10 cellular contexts compared by ENCODE assay signal in genomic region chrX:97616883-97617510, GRCh38.
DNase-seq lines count a peak whose midpoint lies in the region; ATAC-seq and TF ChIP-seq lines count a peak whose summit lies in the region.
"Had no signal": no experiment of that assay in that cellular context is flagged by ENCODE, and none has a peak within 500 bp of the region (broad histone marks: within the 10 kb centered on the region; RNA-seq: fewer than 3 reads in every experiment).

No MANE protein-coding gene starts in this region.

- H2BK12ac ChIP-seq in H9 (ENCODE audit: insufficient read length, low read depth, low read length) = no peak overlapping the region

- no peak overlapping the region for H3K4me3 ChIP-seq in CD4-positive, alpha-beta memory T cell (ENCODE audit: low read length in 2 of 2)
- H3K4me3 ChIP-seq: body of pancreas had no signal

- H3K23me2 ChIP-seq in H9 (ENCODE audit: insufficient read length, low read depth, low read length, poor library complexity, severe bottlenecking) = no peaks in the 10 kb centered on the region

- H3K9ac ChIP-seq in H9 (ENCODE audit: extremely low read depth, insufficient read length, low read length) = no peak overlapping the region

- H4K5ac ChIP-seq in H9 (ENCODE audit: insufficient read length, low read depth, low read length) = no peak overlapping the region

- no peak overlapping the region for H3K14ac ChIP-seq in H9 (ENCODE audit: insufficient read depth, low read length)

- ATAC-seq in GM19467 (IDR thresholded peaks at IDR 0.05; ENCODE audit: unreplicated experiment) (peak; percentile 80), HG03460 (IDR thresholded peaks at IDR 0.05; ENCODE audit: unreplicated experiment) (peak; percentile 95)
- ATAC-seq: body of pancreas had no signal

- H3K56ac ChIP-seq in H9 (ENCODE audit: insufficient read length, low read depth, low read length) = no peak overlapping the region

- H3K79me1 ChIP-seq in H9 (ENCODE audit: insufficient read depth, low read depth, low read length, poor library complexity, severe bottlenecking) = no peaks in the 10 kb centered on the region

- no peak overlapping the region for H2BK20ac ChIP-seq in H9 (ENCODE audit: low read depth, low read length, poor library complexity, severe bottlenecking)

- H3T11ph ChIP-seq in H9 (ENCODE audit: low read length) = no peak overlapping the region

- no peak overlapping the region for H3K18ac ChIP-seq in H9 (ENCODE audit: insufficient read length, low read depth, low read length)

- no peaks in the 10 kb centered on the region for H3K36me3 ChIP-seq in CD4-positive, alpha-beta memory T cell (ENCODE audit: insufficient read depth, low read length)

- H3K27me3 ChIP-seq in H9 (ENCODE audit: insufficient read depth, low read length) = no peaks in the 10 kb centered on the region
- H3K27me3 ChIP-seq in CD4-positive, alpha-beta memory T cell (ENCODE audit: insufficient read depth, low read length) = no peaks in the 10 kb centered on the region
- H3K27me3 ChIP-seq: body of pancreas had no signal

- DNase-seq in Caki2 (ENCODE audit: low read depth) (peak; percentile 29), dermis blood vessel endothelial cell (peak; percentile 78), H9 (no peak), posterior cingulate gyrus (no peak)
- DNase-seq in CD4-positive, alpha-beta memory T cell = no peak
- no peak for DNase-seq in activated effector memory CD4-positive, alpha-beta T cell treated with anti-CD3 and anti-CD28 coated beads, Interleukin-2, amount 50 U/mL, for 16 hours

- in situ Hi-C loops in Caki2 (cut with HindIII; ENCODE audit: low pct_unique_long_range_greater_than_20kb, low sequenced_read_pairs) = no loop called here

- H2AFZ ChIP-seq in H9 (ENCODE audit: low read length) = no peak overlapping the region

- no peak overlapping the region for H4K91ac ChIP-seq in H9 (ENCODE audit: insufficient read length, low read depth, low read length)

- H3K36me3 Mint-ChIP-seq in H9 (ENCODE audit: insufficient read depth in 1 of 3, low read depth in 3 of 3) = no peaks in the 10 kb centered on the region
- no peaks in the 10 kb centered on the region for H3K36me3 Mint-ChIP-seq in CD4-positive, alpha-beta memory T cell

- no CpG with 5 or more reads among the region's 6 CpGs for WGBS in H9 (ENCODE audit: extremely low coverage, insufficient read length, low lambda C conversion rate)

- H2AK5ac ChIP-seq in H9 (ENCODE audit: insufficient read length, low read length) = no peak overlapping the region

- no peak overlapping the region for H3K4me3 Mint-ChIP-seq in H9
- H3K4me3 Mint-ChIP-seq in CD4-positive, alpha-beta memory T cell = no peak overlapping the region

- H3K4me1 ChIP-seq in H9 (ENCODE audit: insufficient read depth, low read length) = no peaks in the 10 kb centered on the region; the same call in 1 of the 2 replicates
- no peaks in the 10 kb centered on the region for H3K4me1 ChIP-seq in CD4-positive, alpha-beta memory T cell (ENCODE audit: insufficient read depth, low read length)
- H3K4me1 ChIP-seq: body of pancreas had no signal

- intact Hi-C loops in posterior cingulate gyrus (cut with DNase I) = no loop called here
- intact Hi-C loops in CD4-positive, alpha-beta memory T cell (cut with micrococcal nuclease) = no loop called here

- H3K9me3 ChIP-seq in H9 (ENCODE audit: control insufficient read depth, low read depth, low read length) = no peaks in the 10 kb centered on the region
- no peaks in the 10 kb centered on the region for H3K9me3 ChIP-seq in CD4-positive, alpha-beta memory T cell (ENCODE audit: control insufficient read depth in 1 of 2, low read length in 2 of 2)
- H3K9me3 ChIP-seq: body of pancreas had no signal

- CTCF ChIA-PET in CD4-positive, alpha-beta memory T cell (lab: Charles Lee; ENCODE audit: partially characterized antibody) = no interaction called here

- no peaks in the 10 kb centered on the region for H3K79me2 ChIP-seq in H9 (ENCODE audit: insufficient read depth, low read length)

- H3K4ac ChIP-seq in H9 (ENCODE audit: low read depth, low read length) = no peak overlapping the region

- 0 out of 4 replicates have a peak, but pooled peaks cover 0 to 11% of the 10 kb centered on the region in 2 experiments for H3K4me1 Mint-ChIP-seq in H9
- no peaks in the 10 kb centered on the region for H3K4me1 Mint-ChIP-seq in CD4-positive, alpha-beta memory T cell

- POLR2A ChIA-PET in CD4-positive, alpha-beta memory T cell (lab: Charles Lee; ENCODE audit: partially characterized antibody) = no interaction called here

- H2BK120ac ChIP-seq in H9 (ENCODE audit: low read depth, low read length, poor library complexity, severe bottlenecking) = no peak overlapping the region

- H2BK5ac ChIP-seq in H9 (ENCODE audit: insufficient read length, low read length) = no peak overlapping the region

- H4K8ac ChIP-seq in H9 (replicated peaks; ENCODE audit: insufficient read length, low read depth, low read length) = no peak overlapping the region

- no peaks in the 10 kb centered on the region; the same call in 1 of the 2 replicates for H3K27me3 Mint-ChIP-seq in H9 (ENCODE audit: low read depth)
- no peaks in the 10 kb centered on the region for H3K27me3 Mint-ChIP-seq in CD4-positive, alpha-beta memory T cell

- H3K9me3 Mint-ChIP-seq in H9 = no peaks in the 10 kb centered on the region
- H3K9me3 Mint-ChIP-seq in CD4-positive, alpha-beta memory T cell = no peaks in the 10 kb centered on the region

- no peak overlapping the region for H3K4me2 ChIP-seq in H9 (ENCODE audit: insufficient read depth, insufficient read length, low read length)

- H3K23ac ChIP-seq in H9 (ENCODE audit: insufficient read length, low read depth, low read length) = no peak overlapping the region

- no peak for TF ChIP-seq CTCF in H9 (conservative IDR thresholded peaks at IDR 0.05)

- H2BK15ac ChIP-seq in H9 (ENCODE audit: low read depth, low read length) = no peak overlapping the region

- H3K27ac Mint-ChIP-seq in H9 = peak overlapping the region in 1 of 3 experiments; percentile 41; a peak in 1 of 7 replicates
- no peak overlapping the region for H3K27ac Mint-ChIP-seq in CD4-positive, alpha-beta memory T cell

- H4K20me1 ChIP-seq in H9 (ENCODE audit: control insufficient read depth, insufficient read depth, insufficient read length) = no peaks in the 10 kb centered on the region

- H3K27ac ChIP-seq in H9 (ENCODE audit: insufficient read length, low read depth, low read length) = no peak overlapping the region
- H3K27ac ChIP-seq in CD4-positive, alpha-beta memory T cell (ENCODE audit: low read depth, low read length) = no peak overlapping the region
- H3K27ac ChIP-seq: body of pancreas, HL-60 had no signal

Comparison
In these comparisons a context has a peak if more than half of its experiments do, and no peak if none do; other contexts are left out.
1. DNase-seq: peak in Caki2 (single experiment) and dermis blood vessel endothelial cell (single experiment); none in H9 (single experiment), posterior cingulate gyrus (0 of 10), CD4-positive, alpha-beta memory T cell (0 of 5) and activated effector memory CD4-positive, alpha-beta T cell treated with anti-CD3 and anti-CD28 coated beads, Interleukin-2, amount 50 U/mL, for 16 hours (single experiment).